Comparison of ENCODE assay signal across 9 cellular contexts in genomic region chr7:1537631-1538412, GRCh38. TPM values are rescaled to one million over a fixed set of nuclear protein-coding genes. Genes with fewer than 3 reads are reported as not detected.
DNase-seq lines count a peak whose midpoint lies in the region; ATAC-seq and TF ChIP-seq lines count a peak whose summit lies in the region.
"Had no signal": no experiment of that assay in that cellular context is flagged by ENCODE, and none has a peak within 500 bp of the region (broad histone marks: within the 10 kb centered on the region; RNA-seq: fewer than 3 reads in every experiment).

No MANE protein-coding gene starts in this region.

- H3K4me3 ChIP-seq in endodermal cell (ENCODE audit: low read length), result no peak overlapping the region

- no peak for ATAC-seq in GM21390 (IDR thresholded peaks at IDR 0.05; ENCODE audit: unreplicated experiment)

- peak overlapping the region; percentile 77 for H3K9ac ChIP-seq in endodermal cell (ENCODE audit: extremely low read depth, low read length, poor library complexity, severe bottlenecking)
- H3K9ac ChIP-seq: KMS-11 had no signal

- TF ChIP-seq CTCF in endodermal cell (conservative IDR thresholded peaks at IDR 0.05) (no peak), mesothelial cell of epicardium (IDR thresholded peaks at IDR 0.05; ENCODE audit: unreplicated experiment) (no peak), type B pancreatic cell (conservative IDR thresholded peaks at IDR 0.05) (no peak), GM10266 (IDR thresholded peaks at IDR 0.05; ENCODE audit: control insufficient read depth, insufficient read depth, low read depth, missing control alignments) (no peak)

- H3K9me3 Mint-ChIP-seq in endodermal cell (no peaks in the 10 kb centered on the region), mesothelial cell of epicardium (no peaks in the 10 kb centered on the region), type B pancreatic cell (no peaks in the 10 kb centered on the region)

- peaks cover 11% of the 10 kb centered on the region for H3K4me1 ChIP-seq in endodermal cell (ENCODE audit: control insufficient read depth, insufficient read depth, low read length)

- H3K27me3 Mint-ChIP-seq in endodermal cell (ENCODE audit: insufficient read depth) (no peaks in the 10 kb centered on the region), mesothelial cell of epicardium (ENCODE audit: low read depth) (no peaks in the 10 kb centered on the region), type B pancreatic cell (peaks cover 11% of the 10 kb centered on the region)

- peak overlapping the region; percentile 95 for H3K27ac Mint-ChIP-seq in endodermal cell
- peak overlapping the region; percentile 100 for H3K27ac Mint-ChIP-seq in mesothelial cell of epicardium
- H3K27ac Mint-ChIP-seq in type B pancreatic cell, result peak overlapping the region; percentile 98

- DNase-seq in ELF-1 (ENCODE audit: low read depth, low spot score), result peak; percentile 96
- DNase-seq in endodermal cell, result peak; percentile 79
- peak; percentile 85 to 99 for DNase-seq in mesothelial cell of epicardium (ENCODE audit: low spot score in 2 of 2, unreplicated experiment in 2 of 2)
- peak; percentile 91 for DNase-seq in type B pancreatic cell (ENCODE audit: extremely low spot score, unreplicated experiment)
- DNase-seq in GM10266 (ENCODE audit: extremely low spot score), result no peak
- DNase-seq in stimulated activated CD4-positive, alpha-beta T cell treated with anti-CD3 and anti-CD28 coated beads, Interleukin-2, amount 100 ng/mL, for 24 hours, result no peak

- no peaks in the 10 kb centered on the region for H3K27me3 ChIP-seq in endodermal cell (ENCODE audit: control insufficient read depth, insufficient read depth, low read length, poor library complexity, severe bottlenecking)

- H3K27ac ChIP-seq in endodermal cell (ENCODE audit: low read depth, low read length), result peak overlapping the region; percentile 99
- H3K27ac ChIP-seq: KMS-11 had no signal

- H3K36me3 Mint-ChIP-seq in endodermal cell (ENCODE audit: low read depth) (peaks cover 2% of the 10 kb centered on the region), mesothelial cell of epicardium (peaks cover 3% of the 10 kb centered on the region), type B pancreatic cell (no peaks in the 10 kb centered on the region)

- WGBS in endodermal cell (ENCODE audit: insufficient coverage in 1 of 2, insufficient read length in 1 of 2), 2 experiments, result 64 to 91% methylated on average over 23 to 50 of the region's 50 CpGs

- H3K4me1 Mint-ChIP-seq in endodermal cell, result peaks cover 11% of the 10 kb centered on the region
- peaks cover 42% of the 10 kb centered on the region for H3K4me1 Mint-ChIP-seq in mesothelial cell of epicardium
- H3K4me1 Mint-ChIP-seq in type B pancreatic cell (ENCODE audit: unreplicated experiment), result peaks cover 14% of the 10 kb centered on the region

- no peaks in the 10 kb centered on the region for H3K36me3 ChIP-seq in endodermal cell (ENCODE audit: control insufficient read depth, insufficient read depth, low read length)

- H3K4me3 Mint-ChIP-seq in endodermal cell, result no peak overlapping the region
- H3K4me3 Mint-ChIP-seq in mesothelial cell of epicardium, result peak overlapping the region; percentile 71
- peak overlapping the region; percentile 85 for H3K4me3 Mint-ChIP-seq in type B pancreatic cell

- H3K9me3 ChIP-seq in endodermal cell (ENCODE audit: control insufficient read depth, low read length), result no peaks in the 10 kb centered on the region

TF ChIP-seq in PFSK-1, 5 proteins besides CTCF, POLR2A, EP300 and RAD21:
- TF ChIP-seq TAF1 (IDR thresholded peaks at IDR 0.05; ENCODE audit: borderline replicate concordance, insufficient read depth, low read length), result no peak
- TF ChIP-seq SIN3A (IDR thresholded peaks at IDR 0.05; ENCODE audit: borderline replicate concordance, insufficient read depth, low read length), result peak; percentile 88; the same call in 1 of the 2 replicates

RNA-seq across cellular contexts. Expression of gene MAFK, which starts 7.3 kb away (rescaled TPM):
- polyA plus RNA-seq in PFSK-1 (2012; ENCODE audit: insufficient read length, low read depth), result 68.5 TPM
- total RNA-seq in endodermal cell, result 10 to 100 TPM in 1 of 2 donors, 1 to 10 TPM in 1; 7.7 to 10.7 TPM
- polyA plus RNA-seq in endodermal cell (2013, experiment 1 of 2), result 5.6 TPM
- 5.2 TPM for polyA plus RNA-seq in endodermal cell (2013, experiment 2 of 2)
- 46.0 to 47.7 TPM (median 46.5 TPM) in 3 replicates for total RNA-seq in mesothelial cell of epicardium
- 8.2 and 19.9 TPM in 2 replicates for total RNA-seq in type B pancreatic cell (ENCODE audit: low replicate concordance)

RNA-seq across cellular contexts. Expression of gene TMEM184A, which starts 18.2 kb away (rescaled TPM):
- 1.2 TPM for polyA plus RNA-seq in PFSK-1 (2012; ENCODE audit: insufficient read length, low read depth)
- total RNA-seq in endodermal cell (1 to 10 TPM; 4.6 to 5.1 TPM), mesothelial cell of epicardium (4.3 to 5.0 TPM (median 5.0 TPM) in 3 replicates), type B pancreatic cell (ENCODE audit: low replicate concordance) (6.6 and 7.6 TPM in 2 replicates)
- 0.43 TPM for polyA plus RNA-seq in endodermal cell (2013, experiment 1 of 2)
- polyA plus RNA-seq in endodermal cell (2013, experiment 2 of 2), result 1.1 TPM

RNA-seq across cellular contexts. Expression of gene PSMG3, which starts 32.0 kb away (rescaled TPM):
- 95.1 TPM for polyA plus RNA-seq in PFSK-1 (2012; ENCODE audit: insufficient read length, low read depth)
- total RNA-seq in endodermal cell (10 to 100 TPM; 30.1 to 44.3 TPM), mesothelial cell of epicardium (27.0 to 32.5 TPM (median 31.0 TPM) in 3 replicates), type B pancreatic cell (ENCODE audit: low replicate concordance) (27.0 and 35.2 TPM in 2 replicates)
- polyA plus RNA-seq in endodermal cell (2013, experiment 1 of 2), result 30.0 TPM
- 30.2 TPM for polyA plus RNA-seq in endodermal cell (2013, experiment 2 of 2)

RNA-seq across cellular contexts. Expression of gene INTS1, which starts 33.6 kb away (rescaled TPM):
- 80.2 TPM for polyA plus RNA-seq in PFSK-1 (2012; ENCODE audit: insufficient read length, low read depth)
- total RNA-seq in endodermal cell, result 100 to 1,000 TPM; 145 to 178 TPM
- 71.2 TPM for polyA plus RNA-seq in endodermal cell (2013, experiment 1 of 2)
- polyA plus RNA-seq in endodermal cell (2013, experiment 2 of 2), result 59.7 TPM
- total RNA-seq in mesothelial cell of epicardium, result 141 to 163 TPM (median 149 TPM) in 3 replicates
- 112 and 134 TPM in 2 replicates for total RNA-seq in type B pancreatic cell (ENCODE audit: low replicate concordance)

Comparison
In these comparisons a context has a peak if more than half of its experiments do, and no peak if none do; other contexts are left out.
1. DNase-seq: peak in ELF-1 (single experiment), endodermal cell (single experiment), mesothelial cell of epicardium (2 of 2) and type B pancreatic cell (single experiment); none in GM10266 (single experiment) and stimulated activated CD4-positive, alpha-beta T cell treated with anti-CD3 and anti-CD28 coated beads, Interleukin-2, amount 100 ng/mL, for 24 hours (0 of 2).
2. Peak in every context shown above with its lines, with median percentiles within 50 percentile points of each other: H3K27ac Mint-ChIP-seq.